ENCODE assay signal across 7 cellular contexts in genomic region chr22:39634530-39635399, GRCh38.
A peak's percentile ranks its signal among the peaks of the same experiment; 100 is the strongest.
DNase-seq lines count a peak whose midpoint lies in the region; ATAC-seq, FAIRE-seq and TF ChIP-seq lines count a peak whose summit lies in the region.

No MANE protein-coding gene starts in this region.

- peak; percentile 76 for FAIRE-seq in bronchial epithelial cell (lab: Jason Lieb, UNC)

- H3K27me3 ChIP-seq in bronchial epithelial cell (ENCODE audit: control insufficient read depth, insufficient read depth, low read length): no peaks in the 10 kb centered on the region

- TF ChIP-seq POLR2A in NB4 (IDR thresholded peaks at IDR 0.05; ENCODE audit: extremely low read depth, insufficient read length): no peak

- no peaks in the 10 kb centered on the region for H3K36me3 ChIP-seq in bronchial epithelial cell (ENCODE audit: control insufficient read depth, insufficient read depth, low read length)

- no peak for TF ChIP-seq CTCF in NB4 (IDR thresholded peaks at IDR 0.05; ENCODE audit: low read depth, low read length)
- no peak for TF ChIP-seq CTCF in bronchial epithelial cell (IDR thresholded peaks at IDR 0.05; ENCODE audit: insufficient read depth, low read length, severe bottlenecking)

- ATAC-seq in GM18868 (IDR thresholded peaks at IDR 0.05; ENCODE audit: unreplicated experiment) (no peak), GM21717 (IDR thresholded peaks at IDR 0.05; ENCODE audit: unreplicated experiment) (no peak)

- H3K4me3 ChIP-seq in NB4 (ENCODE audit: low read depth, low read length): no peak overlapping the region
- H3K4me3 ChIP-seq in bronchial epithelial cell (ENCODE audit: low read depth, low read length): no peak overlapping the region

- peak; percentile 90 for DNase-seq in GM03348 (ENCODE audit: low spot score)
- DNase-seq in NB4 (ENCODE audit: low read depth): peak; percentile 52
- DNase-seq in bronchial epithelial cell (ENCODE audit: low read depth): peak; percentile 92
- peak; percentile 62 for DNase-seq in pulmonary artery endothelial cell (ENCODE audit: low read depth, low spot score)
- no peak for DNase-seq in D341Med (ENCODE audit: low spot score)
